ENCODE assay signal across 8 cellular contexts in genomic region chr3:127690823-127691452, GRCh38. TPM values are rescaled to one million over a fixed set of nuclear protein-coding genes. Genes with fewer than 3 reads are reported as not detected.
DNase-seq lines count a peak whose midpoint lies in the region; ATAC-seq and TF ChIP-seq lines count a peak whose summit lies in the region.

No MANE protein-coding gene starts in this region.

- POLR2A ChIA-PET in RWPE1 (lab: Yijun Ruan, JAX; ENCODE audit: low non-redundant PET) = interaction anchor here (0.6 kb wide), 1 partner anchor 134 kb away, joined by 5 read pairs; no protein-coding TSS in a partner anchor

- H4K5ac ChIP-seq in H9 (ENCODE audit: insufficient read length, low read depth, low read length) = no peak overlapping the region

- H3K27ac Mint-ChIP-seq in H9 = no peak overlapping the region

- H2BK120ac ChIP-seq in H9 (ENCODE audit: low read depth, low read length, poor library complexity, severe bottlenecking) = no peak overlapping the region
- peak overlapping the region; percentile 43 for H2BK120ac ChIP-seq in trophoblast cell (ENCODE audit: insufficient read depth, low read length, poor library complexity)

- H4K91ac ChIP-seq in H9 (ENCODE audit: insufficient read length, low read depth, low read length) = no peak overlapping the region
- H4K91ac ChIP-seq in trophoblast cell (ENCODE audit: low read depth, low read length) = peak overlapping the region; percentile 71

- peak overlapping the region; percentile 58 for H4K12ac ChIP-seq in trophoblast cell (ENCODE audit: low read depth, low read length)

- H2AFZ ChIP-seq in H9 (ENCODE audit: low read length) = no peak overlapping the region
- no peak overlapping the region for H2AFZ ChIP-seq in trophoblast cell (ENCODE audit: insufficient read depth, low read length, poor library complexity)

- no peak overlapping the region for H3K4ac ChIP-seq in H9 (ENCODE audit: low read depth, low read length)
- H3K4ac ChIP-seq in trophoblast cell (ENCODE audit: low read depth, low read length) = no peak overlapping the region

- H3K23me2 ChIP-seq in H9 (ENCODE audit: insufficient read length, low read depth, low read length, poor library complexity, severe bottlenecking) = no peaks in the 10 kb centered on the region

- H3K9me3 ChIP-seq in H9 (ENCODE audit: control insufficient read depth, low read depth, low read length) = no peaks in the 10 kb centered on the region
- peaks cover 2% of the 10 kb centered on the region for H3K9me3 ChIP-seq in trophoblast cell (ENCODE audit: insufficient read depth, low read depth, low read length)

- TF ChIP-seq CTCF in AG10803 (conservative IDR thresholded peaks at IDR 0.05; ENCODE audit: low read length) (peak; percentile 85), H9 (conservative IDR thresholded peaks at IDR 0.05) (peak; percentile 80), RWPE1 (conservative IDR thresholded peaks at IDR 0.05; ENCODE audit: low read depth) (peak; percentile 69)

- H3K14ac ChIP-seq in H9 (ENCODE audit: insufficient read depth, low read length) (no peak overlapping the region), trophoblast cell (ENCODE audit: low read length) (peak overlapping the region; percentile 38)

- H3K27ac ChIP-seq in H9 (ENCODE audit: insufficient read length, low read depth, low read length) (no peak overlapping the region), RWPE1 (peak overlapping the region; percentile 98), trophoblast cell (ENCODE audit: low read depth, low read length) (peak overlapping the region; percentile 74)

- H2AK5ac ChIP-seq in H9 (ENCODE audit: insufficient read length, low read length) = no peak overlapping the region
- no peak overlapping the region for H2AK5ac ChIP-seq in trophoblast cell (ENCODE audit: low read length)

- H3K9ac ChIP-seq in H9 (ENCODE audit: extremely low read depth, insufficient read length, low read length) (no peak overlapping the region), trophoblast cell (ENCODE audit: low read length) (no peak overlapping the region)

- no peak overlapping the region for H3K56ac ChIP-seq in H9 (ENCODE audit: insufficient read length, low read depth, low read length)

- no peaks in the 10 kb centered on the region; the same call in 1 of the 2 replicates for H3K27me3 ChIP-seq in H9 (ENCODE audit: insufficient read depth, low read length)
- no peaks in the 10 kb centered on the region for H3K27me3 ChIP-seq in trophoblast cell (ENCODE audit: insufficient read depth, low read length)

- DNase-seq in AG10803 (ENCODE audit: low read depth) (peak; percentile 80), H9 (peak; percentile 89), RWPE1 (ENCODE audit: low spot score) (peak; percentile 50), fibroblast of gingiva (ENCODE audit: low read depth) (peak; percentile 48), trophoblast cell (peak; percentile 46 to 50), DMS79 (lab: John Stamatoyannopoulos, UW) (no peak)
- no peak for DNase-seq in activated effector memory CD4-positive, alpha-beta T cell treated with Interleukin-2 at 50 U/mL for 16 hours

- H2BK15ac ChIP-seq in H9 (ENCODE audit: low read depth, low read length) = no peak overlapping the region

- H3K4me1 ChIP-seq in H9 (ENCODE audit: insufficient read depth, low read length) (no peaks in the 10 kb centered on the region; the same call in 1 of the 2 replicates), trophoblast cell (ENCODE audit: control insufficient read depth in 1 of 2, insufficient read depth in 2 of 2, low read length in 2 of 2) (peaks cover 13 to 28% of the 10 kb centered on the region in 2 experiments)

- H4K8ac ChIP-seq in H9 (replicated peaks; ENCODE audit: insufficient read length, low read depth, low read length) (no peak overlapping the region), trophoblast cell (ENCODE audit: low read depth, low read length) (peak overlapping the region; percentile 24)

- no peak overlapping the region for H2BK20ac ChIP-seq in H9 (ENCODE audit: low read depth, low read length, poor library complexity, severe bottlenecking)

- no peak for ATAC-seq in HG03108 (IDR thresholded peaks at IDR 0.05; ENCODE audit: unreplicated experiment)

- H3T11ph ChIP-seq in H9 (ENCODE audit: low read length) = no peak overlapping the region

- no peak overlapping the region for H2BK5ac ChIP-seq in H9 (ENCODE audit: insufficient read length, low read length)
- peak overlapping the region; percentile 43 for H2BK5ac ChIP-seq in trophoblast cell (ENCODE audit: low read depth, low read length, poor library complexity)

- H3K18ac ChIP-seq in H9 (ENCODE audit: insufficient read length, low read depth, low read length) (no peak overlapping the region), trophoblast cell (ENCODE audit: low read length) (peak overlapping the region; percentile 20)

- peaks cover 14 to 19% of the 10 kb centered on the region in 2 experiments for H3K4me1 Mint-ChIP-seq in H9

- H3K79me1 ChIP-seq in H9 (ENCODE audit: insufficient read depth, low read depth, low read length, poor library complexity, severe bottlenecking) (no peaks in the 10 kb centered on the region), trophoblast cell (ENCODE audit: low read length) (peaks cover 15% of the 10 kb centered on the region)

- H3K27me3 Mint-ChIP-seq in H9 (ENCODE audit: low read depth) = no peaks in the 10 kb centered on the region

- no CpG with 5 or more reads among the region's 4 CpGs for WGBS in H9 (ENCODE audit: extremely low coverage, insufficient read length, low lambda C conversion rate)
- WGBS in trophoblast cell (ENCODE audit: extremely low coverage, insufficient coverage, insufficient read length) = no CpG with 5 or more reads among the region's 4 CpGs

- H3K36me3 Mint-ChIP-seq in H9 (ENCODE audit: insufficient read depth in 1 of 3, low read depth in 3 of 3) = no peaks in the 10 kb centered on the region

- H3K79me2 ChIP-seq in H9 (ENCODE audit: insufficient read depth, low read length) (no peaks in the 10 kb centered on the region), trophoblast cell (ENCODE audit: control insufficient read depth, insufficient read depth, low read length, poor library complexity) (peaks cover 3% of the 10 kb centered on the region)

- H3K36me3 ChIP-seq in trophoblast cell (ENCODE audit: control insufficient read depth in 1 of 2, insufficient read depth in 2 of 2, low read length in 2 of 2) = no peaks in the 10 kb centered on the region

- H3K9me3 Mint-ChIP-seq in H9 = no peaks in the 10 kb centered on the region

- H3K23ac ChIP-seq in H9 (ENCODE audit: insufficient read length, low read depth, low read length) (no peak overlapping the region), trophoblast cell (ENCODE audit: low read length) (no peak overlapping the region)

- CTCF ChIA-PET in RWPE1 (lab: Yijun Ruan, JAX) = interaction anchor here (0.5 to 0.9 kb wide), 16 partner anchors 9 to 375 kb away, joined by 3 to 5 read pairs (median 3); no protein-coding TSS in a partner anchor

- H2BK12ac ChIP-seq in H9 (ENCODE audit: insufficient read length, low read depth, low read length) (no peak overlapping the region), trophoblast cell (ENCODE audit: low read length) (peak overlapping the region; percentile 48)

- no peaks in the 10 kb centered on the region for H4K20me1 ChIP-seq in H9 (ENCODE audit: control insufficient read depth, insufficient read depth, insufficient read length)

- no peak overlapping the region for H3K4me3 ChIP-seq in AG10803 (ENCODE audit: low read length)
- H3K4me3 ChIP-seq in trophoblast cell (ENCODE audit: low read depth, low read length) = no peak overlapping the region

- no peak overlapping the region for H3K4me3 Mint-ChIP-seq in H9

- H3K4me2 ChIP-seq in H9 (ENCODE audit: insufficient read depth, insufficient read length, low read length) (no peak overlapping the region), trophoblast cell (ENCODE audit: low read length) (no peak overlapping the region)

RNA-seq across cellular contexts. Expression of gene ABTB1, which starts 18.2 kb away (rescaled TPM):
- total RNA-seq in H9 (2021) = 3.9 and 6.2 TPM in 2 replicates
- 3.6 and 4.3 TPM in 2 replicates for polyA plus RNA-seq in trophoblast cell (2013)

Comparison
In these comparisons a context has a peak if more than half of its experiments do, and no peak if none do; other contexts are left out.
1. DNase-seq: peak in AG10803 (single experiment), H9 (single experiment), RWPE1 (single experiment), fibroblast of gingiva (single experiment) and trophoblast cell (2 of 2); none in activated effector memory CD4-positive, alpha-beta T cell treated with Interleukin-2 at 50 U/mL for 16 hours (single experiment) and DMS79 (single experiment).
2. Peak in every context shown above with its lines, with median percentiles within 50 percentile points of each other: CTCF ChIP-seq.